Comparison of ENCODE assay signal across 1 cellular context in genomic region chr9:92293452-92294296, GRCh38.
TF ChIP-seq lines count a peak whose summit lies in the region.

Gene IARS1, minus strand, starts transcription at chr9:92293697. Its CDS starts 4,278 bp downstream, at chr9:92289419.

TF ChIP-seq in WTC11, 78 proteins besides CTCF, POLR2A, EP300 and RAD21 (continued from another document):
- TF ChIP-seq, protein P1, sequence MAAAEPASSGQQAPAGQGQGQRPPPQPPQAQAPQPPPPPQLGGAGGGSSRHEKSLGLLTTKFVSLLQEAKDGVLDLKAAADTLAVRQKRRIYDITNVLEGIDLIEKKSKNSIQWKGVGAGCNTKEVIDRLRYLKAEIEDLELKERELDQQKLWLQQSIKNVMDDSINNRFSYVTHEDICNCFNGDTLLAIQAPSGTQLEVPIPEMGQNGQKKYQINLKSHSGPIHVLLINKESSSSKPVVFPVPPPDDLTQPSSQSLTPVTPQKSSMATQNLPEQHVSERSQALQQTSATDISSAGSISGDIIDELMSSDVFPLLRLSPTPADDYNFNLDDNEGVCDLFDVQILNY (CRISPR knock-in tag; IDR thresholded peaks at IDR 0.05) = peak; percentile 69; the same call in 1 of the 2 replicates
- TF ChIP-seq HMGXB4 (CRISPR knock-in tag; IDR thresholded peaks at IDR 0.05) = peak; percentile 76
- TF ChIP-seq TEAD1 (CRISPR knock-in tag; IDR thresholded peaks at IDR 0.05) = peak; percentile 74
- TF ChIP-seq CBFB (CRISPR knock-in tag; IDR thresholded peaks at IDR 0.05; ENCODE audit: low read depth) = no peak
- TF ChIP-seq NFATC4 (CRISPR knock-in tag; IDR thresholded peaks at IDR 0.05) = no peak
- TF ChIP-seq USF2 (CRISPR knock-in tag; IDR thresholded peaks at IDR 0.05) = peak; percentile 74
- TF ChIP-seq FOXK1 (CRISPR knock-in tag; IDR thresholded peaks at IDR 0.05) = peak; percentile 99
